Comparison of ENCODE assay signal across 14 cellular contexts in the genomic region with DNA sequence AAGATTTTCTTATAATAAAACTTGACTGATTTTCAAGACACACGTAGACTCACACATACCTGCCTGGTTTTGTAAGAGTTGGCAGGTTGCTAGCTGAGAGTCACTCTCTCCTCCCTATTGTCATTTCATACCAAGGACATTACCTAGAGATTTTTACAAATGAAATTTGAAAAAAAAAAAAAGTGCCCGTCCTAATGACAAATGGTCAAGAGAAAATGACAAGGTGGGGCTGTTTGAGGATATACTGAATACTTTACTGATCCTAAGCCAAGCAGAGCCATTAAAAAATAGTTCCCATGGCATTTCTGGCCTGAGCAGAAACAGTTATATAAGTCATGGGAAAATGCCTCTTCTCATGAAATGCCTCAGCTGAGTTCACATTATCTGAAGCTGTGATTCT.
DNase-seq lines count a peak whose midpoint lies in the region; ATAC-seq and TF ChIP-seq lines count a peak whose summit lies in the region.
"Had no signal": no experiment of that assay in that cellular context is flagged by ENCODE, and none has a peak within 500 bp of the region (broad histone marks: within the 10 kb centered on the region; RNA-seq: fewer than 3 reads in every experiment).

No MANE protein-coding gene starts in this region.

- H3K4me3 Mint-ChIP-seq in neural progenitor cell, result no peak overlapping the region
- no peak overlapping the region for H3K4me3 Mint-ChIP-seq in CD4-positive, alpha-beta T cell
- H3K4me3 Mint-ChIP-seq: CD14-positive monocyte had no signal

- ATAC-seq in Right ventricle myocardium inferior, result no peak
- ATAC-seq in CD4-positive, alpha-beta T cell (ENCODE audit: poor library complexity), result no peak

- H3K4me3 ChIP-seq in left ventricle myocardium inferior (no peak overlapping the region), fibroblast of pulmonary artery (replicated peaks; ENCODE audit: low read depth, low read length) (no peak overlapping the region), neural progenitor cell (no peak overlapping the region), tibial artery (no peak overlapping the region)

- DNase-seq in left ventricle myocardium inferior (no peak), Right ventricle myocardium inferior (ENCODE audit: missing footprints) (no peak), fibroblast of pulmonary artery (ENCODE audit: low read depth) (peak; percentile 17), neural progenitor cell (ENCODE audit: low spot score) (no peak), tibial artery (no peak), NCI-H1048 (lab: John Stamatoyannopoulos, UW) (no peak)
- DNase-seq in stimulated activated CD4-positive, alpha-beta T cell treated with anti-CD3 and anti-CD28 coated beads, Interleukin-1b, Interleukin-23, amount 100 ng/mL, for 48 hours, result no peak
- no peak for DNase-seq in CD4-positive, alpha-beta T cell
- DNase-seq: IMR-90, NCI-H1436, NCI-H2029 treated with DMSO at 0.1 percent for 48 hours, NCI-H524 treated with DMSO at 0.1 percent for 48 hours, OCI-M1 had no signal

- CTCF ChIA-PET in CD4-positive, alpha-beta T cell (lab: Charles Lee), result no interaction called here

- TF ChIP-seq CTCF in left ventricle myocardium inferior (IDR thresholded peaks at IDR 0.05; ENCODE audit: borderline replicate concordance) (no peak), fibroblast of pulmonary artery (IDR thresholded peaks at IDR 0.05; ENCODE audit: low read length, missing control alignments) (no peak), neural progenitor cell (IDR thresholded peaks at IDR 0.05) (no peak), tibial artery (IDR thresholded peaks at IDR 0.05) (no peak)
- TF ChIP-seq CTCF in CD4-positive, alpha-beta T cell (IDR thresholded peaks at IDR 0.05), result no peak

- H4K20me1 ChIP-seq in neural progenitor cell (ENCODE audit: low read depth), result no peaks in the 10 kb centered on the region

- POLR2A ChIA-PET in CD4-positive, alpha-beta T cell (lab: Charles Lee), result no interaction called here

- intact Hi-C loops in left ventricle myocardium inferior (cut with micrococcal nuclease) (loop anchor here (10.0 kb wide), 1 partner anchor 134 kb away; no protein-coding TSS in a partner anchor), Right ventricle myocardium inferior (cut with DNase I) (loop anchor here (5.0 kb wide), 1 partner anchor 71 kb away; no protein-coding TSS in a partner anchor), tibial artery (cut with DNase I; ENCODE audit: low total_unique reads) (no loop called here)
- intact Hi-C loops in CD4-positive, alpha-beta T cell (cut with DNase I, micrococcal nuclease), result no loop called here

- H3K27ac ChIP-seq in left ventricle myocardium inferior (replicated peaks), result peak overlapping the region; percentile 52
- no peak overlapping the region for H3K27ac ChIP-seq in neural progenitor cell
- peak overlapping the region; percentile 26 to 52 for H3K27ac ChIP-seq in tibial artery
- H3K27ac ChIP-seq in CD4-positive, alpha-beta T cell (ENCODE audit: low read depth, low read length), result no peak overlapping the region

- H3K9ac ChIP-seq in neural progenitor cell, result no peak overlapping the region

- H3K9me3 ChIP-seq in left ventricle myocardium inferior (replicated peaks), result no peaks in the 10 kb centered on the region
- H3K9me3 ChIP-seq in neural progenitor cell (ENCODE audit: low read depth), result no peaks in the 10 kb centered on the region
- no peaks in the 10 kb centered on the region for H3K9me3 ChIP-seq in tibial artery
- no peaks in the 10 kb centered on the region for H3K9me3 ChIP-seq in CD4-positive, alpha-beta T cell (ENCODE audit: control insufficient read depth, low read length)

- H3F3A ChIP-seq in neural progenitor cell (ENCODE audit: low read depth), result no peaks in the 10 kb centered on the region

- H3K9me3 Mint-ChIP-seq in neural progenitor cell, result no peaks in the 10 kb centered on the region
- no peaks in the 10 kb centered on the region for H3K9me3 Mint-ChIP-seq in CD4-positive, alpha-beta T cell

- no peak overlapping the region for H3K4me2 ChIP-seq in neural progenitor cell

- H3K79me2 ChIP-seq in neural progenitor cell (ENCODE audit: low read depth), result no peaks in the 10 kb centered on the region

- no peak overlapping the region for H3K27ac Mint-ChIP-seq in neural progenitor cell
- H3K27ac Mint-ChIP-seq in CD4-positive, alpha-beta T cell, result no peak overlapping the region
- H3K27ac Mint-ChIP-seq: CD14-positive monocyte had no signal

- H3K4me1 Mint-ChIP-seq in neural progenitor cell, result peaks cover 4% of the 10 kb centered on the region
- peaks cover 5% of the 10 kb centered on the region for H3K4me1 Mint-ChIP-seq in CD4-positive, alpha-beta T cell (ENCODE audit: low read depth)
- H3K4me1 Mint-ChIP-seq: CD14-positive monocyte had no signal

- H3K36me3 ChIP-seq in left ventricle myocardium inferior (no peaks in the 10 kb centered on the region), neural progenitor cell (no peaks in the 10 kb centered on the region), tibial artery (no peaks in the 10 kb centered on the region)

- no peaks in the 10 kb centered on the region for H3K36me3 Mint-ChIP-seq in neural progenitor cell
- H3K36me3 Mint-ChIP-seq in CD4-positive, alpha-beta T cell (ENCODE audit: low read depth), result no peaks in the 10 kb centered on the region
- H3K36me3 Mint-ChIP-seq: CD14-positive monocyte had no signal

- H3K4me1 ChIP-seq in left ventricle myocardium inferior (peaks cover 30% of the 10 kb centered on the region), neural progenitor cell (peaks cover 13% of the 10 kb centered on the region), tibial artery (peaks cover 0 to 38% (median 17%) of the 10 kb centered on the region in 4 donors)

- H2AFZ ChIP-seq in neural progenitor cell (replicated peaks), result peak overlapping the region; percentile 52

- H3K27me3 ChIP-seq in left ventricle myocardium inferior (ENCODE audit: low read depth) (no peaks in the 10 kb centered on the region), neural progenitor cell (no peaks in the 10 kb centered on the region), tibial artery (no peaks in the 10 kb centered on the region)
- H3K27me3 ChIP-seq in CD4-positive, alpha-beta T cell (ENCODE audit: control insufficient read depth, insufficient read depth, low read length), result no peaks in the 10 kb centered on the region

- H3K27me3 Mint-ChIP-seq in neural progenitor cell (ENCODE audit: insufficient read depth, low read depth), result no peaks in the 10 kb centered on the region
- H3K27me3 Mint-ChIP-seq in CD4-positive, alpha-beta T cell, result no peaks in the 10 kb centered on the region

Comparison
In these comparisons a context has a peak if more than half of its experiments do, and no peak if none do; other contexts are left out.
1. H3K27ac ChIP-seq: peak in left ventricle myocardium inferior (single experiment) and tibial artery (2 of 2); none in neural progenitor cell (single experiment) and CD4-positive, alpha-beta T cell (single experiment).
2. intact Hi-C loops: an anchor here in left ventricle myocardium inferior (10.0 kb wide) and Right ventricle myocardium inferior (5.0 kb wide); none called in tibial artery and CD4-positive, alpha-beta T cell.